In genomic region chr2:234863043-234863934, GRCh38 we compare ENCODE assay signal across 1 cellular context.
TF ChIP-seq lines count a peak whose summit lies in the region.

No MANE protein-coding gene starts in this region.

TF ChIP-seq in A549, 52 proteins besides CTCF, POLR2A, EP300 and RAD21 (continued from another document):
- TF ChIP-seq, protein P1, sequence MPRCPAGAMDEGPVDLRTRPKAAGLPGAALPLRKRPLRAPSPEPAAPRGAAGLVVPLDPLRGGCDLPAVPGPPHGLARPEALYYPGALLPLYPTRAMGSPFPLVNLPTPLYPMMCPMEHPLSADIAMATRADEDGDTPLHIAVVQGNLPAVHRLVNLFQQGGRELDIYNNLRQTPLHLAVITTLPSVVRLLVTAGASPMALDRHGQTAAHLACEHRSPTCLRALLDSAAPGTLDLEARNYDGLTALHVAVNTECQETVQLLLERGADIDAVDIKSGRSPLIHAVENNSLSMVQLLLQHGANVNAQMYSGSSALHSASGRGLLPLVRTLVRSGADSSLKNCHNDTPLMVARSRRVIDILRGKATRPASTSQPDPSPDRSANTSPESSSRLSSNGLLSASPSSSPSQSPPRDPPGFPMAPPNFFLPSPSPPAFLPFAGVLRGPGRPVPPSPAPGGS (IDR thresholded peaks at IDR 0.05), result no peak
